In genomic region chr10:43857206-43857952, GRCh38 we compare ENCODE assay signal across 13 cellular contexts.
DNase-seq lines count a peak whose midpoint lies in the region; ATAC-seq, FAIRE-seq and TF ChIP-seq lines count a peak whose summit lies in the region.
"Had no signal": no experiment of that assay in that cellular context is flagged by ENCODE, and none has a peak within 500 bp of the region (broad histone marks: within the 10 kb centered on the region; RNA-seq: fewer than 3 reads in every experiment).

No MANE protein-coding gene starts in this region.

- no peak overlapping the region for H2AFZ ChIP-seq in HepG2 (ENCODE audit: low read length)

- no peaks in the 10 kb centered on the region for H3K36me3 ChIP-seq in right lobe of liver
- H3K36me3 ChIP-seq in HepG2 (replicated peaks in 1 of 2; ENCODE audit: control insufficient read depth in 1 of 2, insufficient read depth in 2 of 2, low read length in 2 of 2) = no peaks in the 10 kb centered on the region
- no peaks in the 10 kb centered on the region for H3K36me3 ChIP-seq in prostate gland
- H3K36me3 ChIP-seq: suprapubic skin had no signal

- 47% methylated on average over 6 of the region's 6 CpGs for WGBS in right lobe of liver (ENCODE audit: insufficient coverage, low coverage, low lambda C conversion rate, missing lambda C conversion rate)
- 41% methylated on average over 6 of the region's 6 CpGs for WGBS in HepG2 (ENCODE audit: low lambda C conversion rate)
- 88% methylated on average over 6 of the region's 6 CpGs for WGBS in prostate gland

- H3K9me3 ChIP-seq in right lobe of liver (no peaks in the 10 kb centered on the region), HepG2 (ENCODE audit: low read length) (no peaks in the 10 kb centered on the region), prostate gland (no peaks in the 10 kb centered on the region)
- H3K9me3 ChIP-seq: suprapubic skin had no signal

- TF ChIP-seq POLR2A in right lobe of liver (IDR thresholded peaks at IDR 0.05) = no peak
- TF ChIP-seq POLR2A in HepG2 (IDR thresholded peaks at IDR 0.05; ENCODE audit: insufficient read depth in 1 of 2, low read depth in 2 of 2, low read length in 2 of 2) = no peak
- TF ChIP-seq POLR2A in prostate gland (IDR thresholded peaks at IDR 0.05) = no peak

- in situ Hi-C loops in HepG2 (cut with HindIII; ENCODE audit: extremely low pct_ligation_motif_present, low pct_unique_long_range_greater_than_20kb) = no loop called here
- in situ Hi-C loops in astrocyte of the cerebellum (cut with HindIII; ENCODE audit: low sequenced_read_pairs) = no loop called here

- H3K27ac ChIP-seq in right lobe of liver (no peak overlapping the region), HepG2 (ENCODE audit: extremely low read length, insufficient read depth, low read length) (no peak overlapping the region), prostate gland (no peak overlapping the region)
- H3K27ac ChIP-seq: HL-60, suprapubic skin had no signal

- no peaks in the 10 kb centered on the region for H4K20me1 ChIP-seq in HepG2 (ENCODE audit: insufficient read depth, low read length)

- TF ChIP-seq CTCF in right lobe of liver (IDR thresholded peaks at IDR 0.05) (no peak), HepG2 (CRISPR knock-in tag; IDR thresholded peaks at IDR 0.05) (no peak), astrocyte of the cerebellum (IDR thresholded peaks at IDR 0.05; ENCODE audit: low read depth, low read length, missing control alignments) (no peak), prostate gland (IDR thresholded peaks at IDR 0.05) (no peak)

- DNase-seq in right lobe of liver (no peak), HepG2 (ENCODE audit: low spot score) (no peak), astrocyte of the cerebellum (ENCODE audit: low read depth) (peak; percentile 77), islet precursor cell (peak; percentile 53), activated gamma-delta T cell (lab: John Stamatoyannopoulos, UW) (no peak), prostate gland (ENCODE audit: low spot score) (no peak), NCI-H1417 (lab: John Stamatoyannopoulos, UW) (no peak)
- DNase-seq: NCI-H1436; nephron progenitor cell; stimulated activated CD4-positive, alpha-beta T cell treated with anti-CD3 and anti-CD28 coated beads, Interleukin-4, amount 100 ng/mL, for 1 hour had no signal

- no peaks in the 10 kb centered on the region for H3K79me2 ChIP-seq in HepG2 (ENCODE audit: insufficient read depth, low read length)

- POLR2A ChIA-PET in HepG2 (lab: Yijun Ruan, JAX) = no interaction called here

- no peak for TF ChIP-seq RAD21 in HepG2 (CRISPR knock-in tag; IDR thresholded peaks at IDR 0.05)

- no TSS peak for BruUV-seq in HepG2 (replicated peaks; lab: Mats Ljungman, UMichigan)

- no peak for FAIRE-seq in HepG2 (lab: Jason Lieb, UNC)

- H3K4me1 ChIP-seq in right lobe of liver (peaks cover 0 to 7% (median 0%) of the 10 kb centered on the region in 4 donors), HepG2 (ENCODE audit: insufficient read depth, low read length) (peaks cover 17% of the 10 kb centered on the region), prostate gland (replicated peaks) (no peaks in the 10 kb centered on the region)

- ATAC-seq in right lobe of liver (peak in 3 of 4 donors; percentile 15 to 59 (median 17)), HepG2 (no peak), HG02610 (IDR thresholded peaks at IDR 0.05; ENCODE audit: unreplicated experiment) (no peak)

- no peak overlapping the region for H3K4me3 ChIP-seq in right lobe of liver
- no peak overlapping the region for H3K4me3 ChIP-seq in HepG2 (replicated peaks in 1 of 3; ENCODE audit: insufficient read depth in 1 of 3, low read depth in 2 of 3, low read length in 3 of 3)
- no peak overlapping the region for H3K4me3 ChIP-seq in astrocyte of the cerebellum (ENCODE audit: low read depth, low read length)
- H3K4me3 ChIP-seq in prostate gland = no peak overlapping the region
- H3K4me3 ChIP-seq: suprapubic skin had no signal

- no peak overlapping the region for H3K9ac ChIP-seq in HepG2 (ENCODE audit: insufficient read depth, low read depth, low read length)

- CTCF ChIA-PET in HepG2 (lab: Yijun Ruan, JAX; ENCODE audit: low intra/inter-chr PET ratio, low total read pairs) = no interaction called here

- H3K27me3 ChIP-seq in right lobe of liver = no peaks in the 10 kb centered on the region
- H3K27me3 ChIP-seq in HepG2 (ENCODE audit: control insufficient read depth in 1 of 2, insufficient read depth in 2 of 2, low read length in 2 of 2) = peaks cover 0 to 17% of the 10 kb centered on the region in 2 experiments; a peak in 2 of 5 replicates
- no peaks in the 10 kb centered on the region for H3K27me3 ChIP-seq in prostate gland (replicated peaks; ENCODE audit: insufficient read depth)
- H3K27me3 ChIP-seq: suprapubic skin had no signal

- no peak overlapping the region for H3K4me2 ChIP-seq in HepG2 (ENCODE audit: low read depth, low read length)

- TF ChIP-seq EP300 in HepG2 (IDR thresholded peaks at IDR 0.05; ENCODE audit: low read depth in 2 of 2, low read length in 2 of 2) (no peak), HepG2 (CRISPR knock-in tag; IDR thresholded peaks at IDR 0.05; ENCODE audit: borderline replicate concordance) (no peak)

- intact Hi-C loops in right lobe of liver (cut with DNase I) = no loop called here
- intact Hi-C loops in HepG2 (cut with micrococcal nuclease; ENCODE audit: unreplicated experiment) = no loop called here
- intact Hi-C loops in prostate gland (cut with DNase I) = no loop called here

TF ChIP-seq in HepG2, 621 proteins besides CTCF, POLR2A, EP300 and RAD21 (continues in another document):
- TF ChIP-seq ZNF414 (CRISPR knock-in tag; IDR thresholded peaks at IDR 0.05) (no peak), TEAD3 (CRISPR knock-in tag; optimal IDR thresholded peaks at IDR 0.05; ENCODE audit: borderline replicate concordance) (no peak), SRSF4 (IDR thresholded peaks at IDR 0.05; ENCODE audit: low read depth, low read length, poor library complexity, severe bottlenecking) (no peak), NAIF1 (CRISPR knock-in tag; IDR thresholded peaks at IDR 0.05; ENCODE audit: borderline replicate concordance) (no peak), ELK4 (CRISPR knock-in tag; IDR thresholded peaks at IDR 0.05; ENCODE audit: borderline replicate concordance) (no peak), ZKSCAN5 (CRISPR knock-in tag; IDR thresholded peaks at IDR 0.05) (no peak), HNRNPUL1 (IDR thresholded peaks at IDR 0.05; ENCODE audit: low read depth, low read length) (no peak), ZNF597 (CRISPR knock-in tag; IDR thresholded peaks at IDR 0.05) (no peak)
- TF ChIP-seq, protein P1, sequence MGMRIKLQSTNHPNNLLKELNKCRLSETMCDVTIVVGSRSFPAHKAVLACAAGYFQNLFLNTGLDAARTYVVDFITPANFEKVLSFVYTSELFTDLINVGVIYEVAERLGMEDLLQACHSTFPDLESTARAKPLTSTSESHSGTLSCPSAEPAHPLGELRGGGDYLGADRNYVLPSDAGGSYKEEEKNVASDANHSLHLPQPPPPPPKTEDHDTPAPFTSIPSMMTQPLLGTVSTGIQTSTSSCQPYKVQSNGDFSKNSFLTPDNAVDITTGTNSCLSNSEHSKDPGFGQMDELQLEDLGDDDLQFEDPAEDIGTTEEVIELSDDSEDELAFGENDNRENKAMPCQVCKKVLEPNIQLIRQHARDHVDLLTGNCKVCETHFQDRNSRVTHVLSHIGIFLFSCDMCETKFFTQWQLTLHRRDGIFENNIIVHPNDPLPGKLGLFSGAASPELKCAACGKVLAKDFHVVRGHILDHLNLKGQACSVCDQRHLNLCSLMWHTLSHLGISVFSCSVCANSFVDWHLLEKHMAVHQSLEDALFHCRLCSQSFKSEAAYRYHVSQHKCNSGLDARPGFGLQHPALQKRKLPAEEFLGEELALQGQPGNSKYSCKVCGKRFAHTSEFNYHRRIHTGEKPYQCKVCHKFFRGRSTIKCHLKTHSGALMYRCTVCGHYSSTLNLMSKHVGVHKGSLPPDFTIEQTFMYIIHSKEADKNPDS (CRISPR knock-in tag; IDR thresholded peaks at IDR 0.05) = no peak
- TF ChIP-seq, protein P2, sequence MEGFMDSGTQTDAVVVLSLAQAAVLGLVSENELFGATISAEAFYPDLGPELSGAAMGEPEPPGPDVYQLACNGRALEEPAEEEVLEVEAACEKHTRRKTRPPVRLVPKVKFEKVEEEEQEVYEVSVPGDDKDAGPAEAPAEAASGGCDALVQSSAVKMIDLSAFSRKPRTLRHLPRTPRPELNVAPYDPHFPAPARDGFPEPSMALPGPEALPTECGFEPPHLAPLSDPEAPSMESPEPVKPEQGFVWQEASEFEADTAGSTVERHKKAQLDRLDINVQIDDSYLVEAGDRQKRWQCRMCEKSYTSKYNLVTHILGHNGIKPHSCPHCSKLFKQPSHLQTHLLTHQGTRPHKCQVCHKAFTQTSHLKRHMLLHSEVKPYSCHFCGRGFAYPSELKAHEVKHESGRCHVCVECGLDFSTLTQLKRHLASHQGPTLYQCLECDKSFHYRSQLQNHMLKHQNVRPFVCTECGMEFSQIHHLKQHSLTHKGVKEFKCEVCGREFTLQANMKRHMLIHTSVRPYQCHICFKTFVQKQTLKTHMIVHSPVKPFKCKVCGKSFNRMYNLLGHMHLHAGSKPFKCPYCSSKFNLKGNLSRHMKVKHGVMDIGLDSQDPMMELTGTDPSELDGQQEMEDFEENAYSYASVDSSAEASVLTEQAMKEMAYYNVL (CRISPR knock-in tag; IDR thresholded peaks at IDR 0.05; ENCODE audit: borderline replicate concordance) = no peak

Comparison
In these comparisons a context has a peak if more than half of its experiments do, and no peak if none do; other contexts are left out.
1. ATAC-seq: peak in right lobe of liver (3 of 4); none in HepG2 (single experiment) and HG02610 (single experiment).
2. DNase-seq: peak in astrocyte of the cerebellum (single experiment) and islet precursor cell (single experiment); none in right lobe of liver (0 of 3), HepG2 (single experiment), activated gamma-delta T cell (single experiment), prostate gland (single experiment) and NCI-H1417 (0 of 3).